Comparison of ENCODE assay signal across 18 cellular contexts in genomic region chr17:30429155-30429554, GRCh38. TPM values are rescaled to one million over a fixed set of nuclear protein-coding genes. Genes with fewer than 3 reads are reported as not detected.
DNase-seq lines count a peak whose midpoint lies in the region; ATAC-seq and TF ChIP-seq lines count a peak whose summit lies in the region.
"Had no signal": no experiment of that assay in that cellular context is flagged by ENCODE, and none has a peak within 500 bp of the region (broad histone marks: within the 10 kb centered on the region; RNA-seq: fewer than 3 reads in every experiment).

No MANE protein-coding gene starts in this region.

- no peaks in the 10 kb centered on the region for H3K79me2 ChIP-seq in PC-3 (ENCODE audit: low read length)

- DNase-seq in AG09319 (ENCODE audit: extremely low read depth, low read depth) = peak; percentile 20
- DNase-seq in fibroblast of mammary gland (ENCODE audit: low read depth) = peak; percentile 64
- peak; percentile 40 for DNase-seq in non-pigmented ciliary epithelial cell (ENCODE audit: low read depth)
- DNase-seq in tibial artery = no peak
- DNase-seq in PC-3 = no peak
- DNase-seq in NCI-H345 (lab: John Stamatoyannopoulos, UW) = no peak
- DNase-seq in NCI-H146 treated with DMSO at 0.1 percent for 48 hours (lab: John Stamatoyannopoulos, UW; ENCODE audit: unreplicated experiment) = no peak
- DNase-seq: amniotic stem cell; heart right ventricle; mesendoderm; NCI-H2029 treated with DMSO at 0.1 percent for 48 hours; NCI-H524; right cardiac atrium; SHP77 treated with DMSO at 0.1 percent for 48 hours; stimulated activated naive CD8-positive, alpha-beta T cell treated with anti-CD3 and anti-CD28 coated beads, Interleukin-15, Interleukin-2, amounts not matched to agents 100 U/mL and 50 U/mL, for 24 hours; T-helper 17 cell had no signal

- H3K36me3 ChIP-seq in tibial artery (peaks cover 6 to 33% (median 16%) of the 10 kb centered on the region in 3 donors), PC-3 (ENCODE audit: low read depth, low read length) (peaks cover 6% of the 10 kb centered on the region; the same call in 1 of the 2 replicates)

- TF ChIP-seq CTCF in AG09319 (IDR thresholded peaks at IDR 0.05; ENCODE audit: low read depth, low read length) (no peak), fibroblast of mammary gland (conservative IDR thresholded peaks at IDR 0.05; ENCODE audit: control insufficient read depth, insufficient read depth, low read depth, low read length) (no peak), tibial artery (IDR thresholded peaks at IDR 0.05) (no peak), PC-3 (conservative IDR thresholded peaks at IDR 0.05; ENCODE audit: low read depth, low read length) (no peak)

- no peaks in the 10 kb centered on the region for H3F3A ChIP-seq in PC-3 (ENCODE audit: low read length, unreplicated experiment)

- intact Hi-C loops in tibial artery (cut with DNase I; ENCODE audit: low total_unique reads) = no loop called here
- intact Hi-C loops in PC-3 (cut with micrococcal nuclease) = no loop called here

- no peaks in the 10 kb centered on the region for H4K20me1 ChIP-seq in PC-3 (ENCODE audit: low read length)

- H3K27me3 ChIP-seq in tibial artery = no peaks in the 10 kb centered on the region
- H3K27me3 ChIP-seq in PC-3 (ENCODE audit: low read length) = no peaks in the 10 kb centered on the region
- H3K27me3 ChIP-seq: heart right ventricle had no signal

- CTCF ChIA-PET in PC-3 (lab: Charles Lee) = no interaction called here

- POLR2A ChIA-PET in PC-3 (lab: Charles Lee; ENCODE audit: unreplicated experiment) = no interaction called here

- no peak overlapping the region for H3K4me2 ChIP-seq in PC-3 (ENCODE audit: low read length)

- ATAC-seq in SK-N-SH treated with all-trans-retinoic acid at 6 μM for 48 hours = peak; percentile 65
- ATAC-seq in PC-3 = no peak
- ATAC-seq: GM12878; heart right ventricle; right cardiac atrium; stimulated activated naive CD8-positive, alpha-beta T cell treated with anti-CD3 and anti-CD28 coated beads, Interleukin-15, Interleukin-2, amounts not matched to agents 100 U/mL and 50 U/mL, for 24 hours; T-helper 17 cell had no signal

- H3K9me2 ChIP-seq in PC-3 (replicated peaks; ENCODE audit: low read length) = no peaks in the 10 kb centered on the region

- peak overlapping the region in 1 of 2 donors; percentile 36 for H3K27ac ChIP-seq in tibial artery
- H3K27ac ChIP-seq in PC-3 (ENCODE audit: low read length) = no peak overlapping the region

- no TSS peak for BruUV-seq in PC-3 (replicated peaks; lab: Mats Ljungman, UMichigan)

- no peak overlapping the region for H3K4me3 ChIP-seq in fibroblast of mammary gland (ENCODE audit: control insufficient read depth, low read depth, low read length)
- no peak overlapping the region for H3K4me3 ChIP-seq in tibial artery
- H3K4me3 ChIP-seq in PC-3 (ENCODE audit: low read length) = no peak overlapping the region
- H3K4me3 ChIP-seq: GM12878, heart right ventricle had no signal

- no peak overlapping the region for H2AFZ ChIP-seq in PC-3 (ENCODE audit: low read length)

- H3K9ac ChIP-seq in PC-3 (ENCODE audit: low read length) = no peak overlapping the region

- H3K4me1 ChIP-seq in tibial artery (peaks cover 0 to 25% (median 17%) of the 10 kb centered on the region in 4 donors), PC-3 (ENCODE audit: insufficient read depth, low read length) (peaks cover 8% of the 10 kb centered on the region; the same call in 1 of the 2 replicates)

- H3K9me3 ChIP-seq in tibial artery = no peaks in the 10 kb centered on the region
- H3K9me3 ChIP-seq in PC-3 (ENCODE audit: low read length) = no peaks in the 10 kb centered on the region
- H3K9me3 ChIP-seq: heart right ventricle had no signal

TF ChIP-seq in SK-N-SH treated with all-trans-retinoic acid at 6 μM for 48 hours, 23 proteins besides CTCF, POLR2A, EP300 and RAD21 (continues in another document):
- TF ChIP-seq, protein P1, sequence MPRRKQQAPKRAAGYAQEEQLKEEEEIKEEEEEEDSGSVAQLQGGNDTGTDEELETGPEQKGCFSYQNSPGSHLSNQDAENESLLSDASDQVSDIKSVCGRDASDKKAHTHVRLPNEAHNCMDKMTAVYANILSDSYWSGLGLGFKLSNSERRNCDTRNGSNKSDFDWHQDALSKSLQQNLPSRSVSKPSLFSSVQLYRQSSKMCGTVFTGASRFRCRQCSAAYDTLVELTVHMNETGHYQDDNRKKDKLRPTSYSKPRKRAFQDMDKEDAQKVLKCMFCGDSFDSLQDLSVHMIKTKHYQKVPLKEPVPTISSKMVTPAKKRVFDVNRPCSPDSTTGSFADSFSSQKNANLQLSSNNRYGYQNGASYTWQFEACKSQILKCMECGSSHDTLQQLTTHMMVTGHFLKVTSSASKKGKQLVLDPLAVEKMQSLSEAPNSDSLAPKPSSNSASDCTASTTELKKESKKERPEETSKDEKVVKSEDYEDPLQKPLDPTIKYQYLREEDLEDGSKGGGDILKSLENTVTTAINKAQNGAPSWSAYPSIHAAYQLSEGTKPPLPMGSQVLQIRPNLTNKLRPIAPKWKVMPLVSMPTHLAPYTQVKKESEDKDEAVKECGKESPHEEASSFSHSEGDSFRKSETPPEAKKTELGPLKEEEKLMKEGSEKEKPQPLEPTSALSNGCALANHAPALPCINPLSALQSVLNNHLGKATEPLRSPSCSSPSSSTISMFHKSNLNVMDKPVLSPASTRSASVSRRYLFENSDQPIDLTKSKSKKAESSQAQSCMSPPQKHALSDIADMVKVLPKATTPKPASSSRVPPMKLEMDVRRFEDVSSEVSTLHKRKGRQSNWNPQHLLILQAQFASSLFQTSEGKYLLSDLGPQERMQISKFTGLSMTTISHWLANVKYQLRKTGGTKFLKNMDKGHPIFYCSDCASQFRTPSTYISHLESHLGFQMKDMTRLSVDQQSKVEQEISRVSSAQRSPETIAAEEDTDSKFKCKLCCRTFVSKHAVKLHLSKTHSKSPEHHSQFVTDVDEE (CRISPR knock-in tag; IDR thresholded peaks at IDR 0.05) = no peak
- TF ChIP-seq ESRRG (CRISPR knock-in tag; IDR thresholded peaks at IDR 0.05) (no peak), TOX (CRISPR knock-in tag; IDR thresholded peaks at IDR 0.05; ENCODE audit: borderline replicate concordance) (no peak), SNAI2 (CRISPR knock-in tag; IDR thresholded peaks at IDR 0.05) (no peak), ZNF8 (CRISPR knock-in tag; IDR thresholded peaks at IDR 0.05) (no peak), GLIS3 (CRISPR knock-in tag; IDR thresholded peaks at IDR 0.05) (no peak), RARB (CRISPR knock-in tag; IDR thresholded peaks at IDR 0.05) (no peak), BACH2 (CRISPR knock-in tag; IDR thresholded peaks at IDR 0.05; ENCODE audit: borderline replicate concordance) (no peak), ARNTL (CRISPR knock-in tag; IDR thresholded peaks at IDR 0.05; ENCODE audit: borderline replicate concordance, low read depth) (no peak), OSR1 (CRISPR knock-in tag; IDR thresholded peaks at IDR 0.05) (no peak), TCF4 (CRISPR knock-in tag; IDR thresholded peaks at IDR 0.05; ENCODE audit: borderline replicate concordance) (no peak), PPARA (CRISPR knock-in tag; IDR thresholded peaks at IDR 0.05; ENCODE audit: borderline replicate concordance) (no peak), ISL1 (CRISPR knock-in tag; IDR thresholded peaks at IDR 0.05) (no peak), CREB5 (CRISPR knock-in tag; IDR thresholded peaks at IDR 0.05; ENCODE audit: low read depth) (no peak), ZFP3 (CRISPR knock-in tag; IDR thresholded peaks at IDR 0.05) (no peak), ZC3H10 (CRISPR knock-in tag; IDR thresholded peaks at IDR 0.05) (no peak)
- TF ChIP-seq, protein P2, sequence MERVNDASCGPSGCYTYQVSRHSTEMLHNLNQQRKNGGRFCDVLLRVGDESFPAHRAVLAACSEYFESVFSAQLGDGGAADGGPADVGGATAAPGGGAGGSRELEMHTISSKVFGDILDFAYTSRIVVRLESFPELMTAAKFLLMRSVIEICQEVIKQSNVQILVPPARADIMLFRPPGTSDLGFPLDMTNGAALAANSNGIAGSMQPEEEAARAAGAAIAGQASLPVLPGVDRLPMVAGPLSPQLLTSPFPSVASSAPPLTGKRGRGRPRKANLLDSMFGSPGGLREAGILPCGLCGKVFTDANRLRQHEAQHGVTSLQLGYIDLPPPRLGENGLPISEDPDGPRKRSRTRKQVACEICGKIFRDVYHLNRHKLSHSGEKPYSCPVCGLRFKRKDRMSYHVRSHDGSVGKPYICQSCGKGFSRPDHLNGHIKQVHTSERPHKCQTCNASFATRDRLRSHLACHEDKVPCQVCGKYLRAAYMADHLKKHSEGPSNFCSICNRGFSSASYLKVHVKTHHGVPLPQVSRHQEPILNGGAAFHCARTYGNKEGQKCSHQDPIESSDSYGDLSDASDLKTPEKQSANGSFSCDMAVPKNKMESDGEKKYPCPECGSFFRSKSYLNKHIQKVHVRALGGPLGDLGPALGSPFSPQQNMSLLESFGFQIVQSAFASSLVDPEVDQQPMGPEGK (CRISPR knock-in tag; IDR thresholded peaks at IDR 0.05; ENCODE audit: borderline replicate concordance) = no peak
- TF ChIP-seq, protein P3, sequence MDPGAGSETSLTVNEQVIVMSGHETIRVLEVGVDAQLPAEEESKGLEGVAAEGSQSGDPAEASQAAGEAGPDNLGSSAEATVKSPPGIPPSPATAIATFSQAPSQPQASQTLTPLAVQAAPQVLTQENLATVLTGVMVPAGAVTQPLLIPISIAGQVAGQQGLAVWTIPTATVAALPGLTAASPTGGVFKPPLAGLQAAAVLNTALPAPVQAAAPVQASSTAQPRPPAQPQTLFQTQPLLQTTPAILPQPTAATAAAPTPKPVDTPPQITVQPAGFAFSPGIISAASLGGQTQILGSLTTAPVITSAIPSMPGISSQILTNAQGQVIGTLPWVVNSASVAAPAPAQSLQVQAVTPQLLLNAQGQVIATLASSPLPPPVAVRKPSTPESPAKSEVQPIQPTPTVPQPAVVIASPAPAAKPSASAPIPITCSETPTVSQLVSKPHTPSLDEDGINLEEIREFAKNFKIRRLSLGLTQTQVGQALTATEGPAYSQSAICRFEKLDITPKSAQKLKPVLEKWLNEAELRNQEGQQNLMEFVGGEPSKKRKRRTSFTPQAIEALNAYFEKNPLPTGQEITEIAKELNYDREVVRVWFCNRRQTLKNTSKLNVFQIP (CRISPR knock-in tag; IDR thresholded peaks at IDR 0.05; ENCODE audit: borderline replicate concordance, low read depth) = no peak

RNA-seq across cellular contexts. Expression of gene GOSR1, which starts 48.1 kb away (rescaled TPM):
- 14.2 and 22.2 TPM in 2 replicates for total RNA-seq in PC-3 (2014; rRNA removed)

RNA-seq across cellular contexts. Expression of gene CPD, which starts 50.4 kb away (rescaled TPM):
- total RNA-seq in PC-3 (2014; rRNA removed) = 23.0 and 30.9 TPM in 2 replicates

Comparison
In these comparisons a context has a peak if more than half of its experiments do, and no peak if none do; other contexts are left out.
1. DNase-seq: peak in AG09319 (single experiment), fibroblast of mammary gland (single experiment) and non-pigmented ciliary epithelial cell (single experiment); none in tibial artery (0 of 2), PC-3 (single experiment), NCI-H345 (single experiment) and NCI-H146 treated with DMSO at 0.1 percent for 48 hours (single experiment).